Comparison of ENCODE assay signal across 10 cellular contexts in the genomic region with DNA sequence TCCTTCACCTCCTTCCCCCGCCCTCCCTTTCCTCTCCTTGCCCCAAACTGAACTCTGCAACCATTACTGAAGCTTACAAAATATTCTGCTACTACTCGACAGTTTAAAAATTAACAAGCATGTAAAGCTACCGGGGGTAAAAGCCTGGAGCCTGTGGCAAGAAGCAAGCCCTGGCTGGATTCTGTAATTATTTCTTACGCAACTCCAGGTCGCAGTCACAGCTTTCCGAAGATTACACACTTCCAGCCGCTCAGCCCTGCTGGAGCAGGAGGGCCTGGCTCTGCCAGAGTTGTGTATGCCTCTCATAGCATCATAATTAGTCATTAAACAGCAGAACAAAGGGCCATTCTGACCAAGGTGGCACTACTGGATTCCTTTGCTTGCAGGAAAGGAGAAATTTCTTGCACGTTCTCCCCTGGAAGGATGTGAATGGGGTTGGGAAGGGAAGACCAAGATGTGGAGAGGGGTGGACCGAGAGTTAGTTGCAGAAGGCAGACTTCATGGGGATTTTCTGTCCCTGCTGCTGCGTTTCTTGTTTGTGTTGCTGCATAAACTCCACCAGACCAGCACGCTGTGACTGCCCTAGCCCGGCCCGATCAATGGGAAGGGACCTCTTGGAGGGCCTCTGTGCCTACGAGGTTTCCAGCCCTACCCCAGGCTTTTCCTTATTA. TPM values are rescaled to one million over a fixed set of nuclear protein-coding genes. Genes with fewer than 3 reads are reported as not detected.
DNase-seq lines count a peak whose midpoint lies in the region; ATAC-seq and TF ChIP-seq lines count a peak whose summit lies in the region.
"Had no signal": no experiment of that assay in that cellular context is flagged by ENCODE, and none has a peak within 500 bp of the region (broad histone marks: within the 10 kb centered on the region; RNA-seq: fewer than 3 reads in every experiment).

No MANE protein-coding gene starts in this region.

- H3K9ac ChIP-seq in rectal smooth muscle tissue (ENCODE audit: low read length) = no peak overlapping the region

- H3K9me3 ChIP-seq in adrenal gland (replicated peaks in 1 of 3) = no peaks in the 10 kb centered on the region

- peak overlapping the region; percentile 12 for H3K27ac ChIP-seq in rectal smooth muscle tissue (ENCODE audit: low read depth, low read length)
- no peak overlapping the region for H3K27ac ChIP-seq in adrenal gland

- ATAC-seq in HG02973 (IDR thresholded peaks at IDR 0.05; ENCODE audit: unreplicated experiment) (no peak), GM21786 (IDR thresholded peaks at IDR 0.05; ENCODE audit: unreplicated experiment) (no peak)

- H3K27me3 ChIP-seq in rectal smooth muscle tissue (ENCODE audit: control insufficient read depth, insufficient read depth, low read length) = no peaks in the 10 kb centered on the region
- H3K27me3 ChIP-seq in adrenal gland = no peaks in the 10 kb centered on the region

- TF ChIP-seq POLR2A in adrenal gland (IDR thresholded peaks at IDR 0.05) = no peak

- peak; percentile 62 for DNase-seq in GM04503 (ENCODE audit: low read depth)
- peak; percentile 88 for DNase-seq in fibroblast of peridontal ligament (ENCODE audit: extremely low read depth)
- no peak for DNase-seq in cerebellar nuclear complex (lab: John Stamatoyannopoulos, UW)
- no peak for DNase-seq in adrenal gland
- DNase-seq: cortex of kidney, posterior cingulate gyrus had no signal

- 69 to 76% (median 70%) methylated on average over 14 of the region's 14 CpGs for WGBS in adrenal gland, 4 donors

- intact Hi-C loops in adrenal gland (cut with DNase I) = no loop called here

- H3K4me1 ChIP-seq in rectal smooth muscle tissue (ENCODE audit: control insufficient read depth, insufficient read depth, low read length) (no peaks in the 10 kb centered on the region), adrenal gland (replicated peaks in 1 of 2) (no peaks in the 10 kb centered on the region)

- TF ChIP-seq CTCF in adrenal gland (IDR thresholded peaks at IDR 0.05) = no peak

- H3K4me3 ChIP-seq in rectal smooth muscle tissue (ENCODE audit: low read length) (no peak overlapping the region), adrenal gland (no peak overlapping the region)

- H3K36me3 ChIP-seq in rectal smooth muscle tissue (ENCODE audit: control insufficient read depth, insufficient read depth, low read length) (no peaks in the 10 kb centered on the region), adrenal gland (replicated peaks in 1 of 2) (no peaks in the 10 kb centered on the region)

TF ChIP-seq in PFSK-1, 5 proteins besides CTCF, POLR2A, EP300 and RAD21:
- TF ChIP-seq, protein P1, sequence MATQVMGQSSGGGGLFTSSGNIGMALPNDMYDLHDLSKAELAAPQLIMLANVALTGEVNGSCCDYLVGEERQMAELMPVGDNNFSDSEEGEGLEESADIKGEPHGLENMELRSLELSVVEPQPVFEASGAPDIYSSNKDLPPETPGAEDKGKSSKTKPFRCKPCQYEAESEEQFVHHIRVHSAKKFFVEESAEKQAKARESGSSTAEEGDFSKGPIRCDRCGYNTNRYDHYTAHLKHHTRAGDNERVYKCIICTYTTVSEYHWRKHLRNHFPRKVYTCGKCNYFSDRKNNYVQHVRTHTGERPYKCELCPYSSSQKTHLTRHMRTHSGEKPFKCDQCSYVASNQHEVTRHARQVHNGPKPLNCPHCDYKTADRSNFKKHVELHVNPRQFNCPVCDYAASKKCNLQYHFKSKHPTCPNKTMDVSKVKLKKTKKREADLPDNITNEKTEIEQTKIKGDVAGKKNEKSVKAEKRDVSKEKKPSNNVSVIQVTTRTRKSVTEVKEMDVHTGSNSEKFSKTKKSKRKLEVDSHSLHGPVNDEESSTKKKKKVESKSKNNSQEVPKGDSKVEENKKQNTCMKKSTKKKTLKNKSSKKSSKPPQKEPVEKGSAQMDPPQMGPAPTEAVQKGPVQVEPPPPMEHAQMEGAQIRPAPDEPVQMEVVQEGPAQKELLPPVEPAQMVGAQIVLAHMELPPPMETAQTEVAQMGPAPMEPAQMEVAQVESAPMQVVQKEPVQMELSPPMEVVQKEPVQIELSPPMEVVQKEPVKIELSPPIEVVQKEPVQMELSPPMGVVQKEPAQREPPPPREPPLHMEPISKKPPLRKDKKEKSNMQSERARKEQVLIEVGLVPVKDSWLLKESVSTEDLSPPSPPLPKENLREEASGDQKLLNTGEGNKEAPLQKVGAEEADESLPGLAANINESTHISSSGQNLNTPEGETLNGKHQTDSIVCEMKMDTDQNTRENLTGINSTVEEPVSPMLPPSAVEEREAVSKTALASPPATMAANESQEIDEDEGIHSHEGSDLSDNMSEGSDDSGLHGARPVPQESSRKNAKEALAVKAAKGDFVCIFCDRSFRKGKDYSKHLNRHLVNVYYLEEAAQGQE (IDR thresholded peaks at IDR 0.05; ENCODE audit: insufficient read depth in 1 of 2, low read depth in 2 of 2, low read length in 2 of 2) = peak in 1 of 2 experiments; percentile 54; a peak in 1 of 4 replicates
- peak; percentile 16 for TF ChIP-seq FOXP2 (optimal IDR thresholded peaks at IDR 0.05; ENCODE audit: borderline replicate concordance, extremely low read depth, extremely low read length, insufficient read depth)
- TF ChIP-seq POLR2AphosphoS5 (IDR thresholded peaks at IDR 0.05; ENCODE audit: low read depth, low read length) = no peak

RNA-seq across cellular contexts. Expression of a gene that starts 23.6 kb away (rescaled TPM):
- polyA plus RNA-seq in PFSK-1 (2012; ENCODE audit: insufficient read length, low read depth) = 3.2 TPM
- total RNA-seq in adrenal gland = under 1 TPM in 1 of 8 donors, not detected in 7; 0.11 TPM
- under 1 TPM in 2 of 3 donors, not detected in 1; 0.05 to 0.24 TPM for polyA plus RNA-seq in adrenal gland

RNA-seq across cellular contexts. Expression of a gene that starts 53.9 kb away (rescaled TPM):
- 16.4 TPM for polyA plus RNA-seq in PFSK-1 (2012; ENCODE audit: insufficient read length, low read depth)
- total RNA-seq in adrenal gland = 1 to 10 TPM in 2 of 8 donors, under 1 TPM in 5, not detected in 1; 0.27 to 1.9 (median 0.58) TPM
- 1 to 10 TPM in 1 of 3 donors, under 1 TPM in 2; 0.46 to 1.2 (median 0.51) TPM for polyA plus RNA-seq in adrenal gland

Comparison
In these comparisons a context has a peak if more than half of its experiments do, and no peak if none do; other contexts are left out.
1. DNase-seq: peak in GM04503 (single experiment) and fibroblast of peridontal ligament (single experiment); none in cerebellar nuclear complex (0 of 2) and adrenal gland (0 of 7).